8 cellular contexts compared by ENCODE assay signal in the genomic region with DNA sequence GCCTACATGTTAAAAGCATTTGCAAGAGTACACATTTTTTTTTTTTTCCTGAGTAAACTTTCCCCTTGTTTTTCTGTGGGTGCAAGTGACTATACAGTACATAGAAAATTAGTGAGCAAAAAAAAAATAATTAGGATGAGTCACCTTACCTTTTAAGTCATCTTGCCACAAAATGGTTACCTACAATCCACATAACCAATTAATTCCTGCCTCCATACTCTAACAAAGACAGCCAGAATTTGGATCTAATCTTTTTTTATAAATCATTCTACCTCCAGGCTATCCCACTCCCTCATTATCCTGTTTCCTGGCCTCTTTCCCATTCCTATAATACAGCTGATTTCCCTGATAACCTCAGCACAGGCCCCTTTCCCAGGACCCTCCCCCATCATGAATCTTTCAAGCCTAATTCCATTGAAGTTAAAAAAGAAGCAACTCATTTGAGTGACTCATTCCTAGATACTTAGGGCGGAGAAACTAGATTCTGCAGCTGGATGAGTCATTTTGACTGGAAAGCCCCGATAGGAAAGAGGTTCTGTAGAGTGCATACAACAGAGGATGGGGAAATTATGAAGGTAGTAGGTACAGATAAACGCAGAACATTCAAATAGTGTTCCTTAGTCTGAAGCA.
DNase-seq lines count a peak whose midpoint lies in the region; ATAC-seq and TF ChIP-seq lines count a peak whose summit lies in the region.

No MANE protein-coding gene starts in this region.

- H3K36me3 ChIP-seq in GM23338 (ENCODE audit: insufficient read depth) (peaks cover 11% of the 10 kb centered on the region; the same call in 1 of the 2 replicates), IMR-90 (ENCODE audit: control insufficient read depth, insufficient read depth, low read length) (peaks cover 7% of the 10 kb centered on the region)

- H2BK5ac ChIP-seq in IMR-90 (ENCODE audit: low read depth, low read length, poor library complexity, severe bottlenecking): peak overlapping the region; percentile 99

- H3K18ac ChIP-seq in IMR-90 (ENCODE audit: low read depth, low read length): peak overlapping the region; percentile 78; the same call in 1 of the 2 replicates

- H4K20me1 ChIP-seq in GM23338 (replicated peaks; ENCODE audit: insufficient read depth) (no peaks in the 10 kb centered on the region), IMR-90 (ENCODE audit: insufficient read depth, low read length) (no peaks in the 10 kb centered on the region)

- in situ Hi-C loops in IMR-90 (cut with MboI; ENCODE audit: low sequenced_read_pairs): loop anchor here (5.0 kb wide), 1 partner anchor 71 kb away; no protein-coding TSS in a partner anchor

- peaks cover 8 to 16% of the 10 kb centered on the region in 2 experiments for H3K79me1 ChIP-seq in IMR-90 (ENCODE audit: low read depth in 1 of 2, low read length in 2 of 2)

- no peak overlapping the region; the same call in 1 of the 2 replicates for H3K14ac ChIP-seq in IMR-90 (replicated peaks; ENCODE audit: low read depth, low read length)

- H2AFZ ChIP-seq in GM23338 (no peak overlapping the region), IMR-90 (replicated peaks; ENCODE audit: low read length, poor library complexity) (no peak overlapping the region)

- no peak overlapping the region for H2AK9ac ChIP-seq in IMR-90 (replicated peaks; ENCODE audit: low read depth, low read length, poor library complexity)

- no peaks in the 10 kb centered on the region for H3K79me2 ChIP-seq in GM23338 (replicated peaks; ENCODE audit: insufficient read depth)

- H2BK120ac ChIP-seq in IMR-90 (ENCODE audit: low read depth, low read length): peak overlapping the region; percentile 96

- DNase-seq in NCI-H2196 (lab: John Stamatoyannopoulos, UW; ENCODE audit: unreplicated experiment): peak; percentile 4
- no peak for DNase-seq in NCI-H2196 treated with DMSO at 0.1 percent for 48 hours (lab: John Stamatoyannopoulos, UW; ENCODE audit: unreplicated experiment)
- DNase-seq in GM23338 (ENCODE audit: low spot score): peak; percentile 55
- DNase-seq in IMR-90: peak; percentile 98
- DNase-seq in activated naive CD8-positive, alpha-beta T cell treated with anti-CD3 and anti-CD28 coated beads, Interleukin-2, amount 50 U/mL, for 16 hours (ENCODE audit: low read depth, low spot score): peak; percentile 1
- DNase-seq in left colon: no peak
- no peak for DNase-seq in GF-D8 (lab: John Stamatoyannopoulos, UW)
- DNase-seq in NK-92 treated with Interleukin-12 subunit alpha and Interleukin-12 subunit beta, amount 100 ng/mL, for 24 hours (lab: John Stamatoyannopoulos, UW): no peak

- peaks cover 18% of the 10 kb centered on the region for H3K4me1 ChIP-seq in GM23338 (ENCODE audit: insufficient read depth)
- H3K4me1 ChIP-seq in IMR-90 (ENCODE audit: control insufficient read depth, insufficient read depth, low read length): peaks cover 8% of the 10 kb centered on the region

- no peak for TF ChIP-seq POLR2A in IMR-90 (IDR thresholded peaks at IDR 0.05; ENCODE audit: low read depth, low read length)

- TF ChIP-seq RAD21 in IMR-90 (IDR thresholded peaks at IDR 0.05; ENCODE audit: low read length): no peak

- no TSS peak for BruUV-seq in IMR-90 (replicated peaks; lab: Mats Ljungman, UMichigan)

- H4K8ac ChIP-seq in IMR-90 (ENCODE audit: low read depth in 2 of 2, low read length in 2 of 2): peak overlapping the region in 1 of 2 experiments; percentile 70; a peak in 2 of 4 replicates

- peak overlapping the region; percentile 89 for H3K23ac ChIP-seq in IMR-90 (ENCODE audit: low read depth, low read length)

- TF ChIP-seq CTCF in GM23338 (conservative IDR thresholded peaks at IDR 0.05; ENCODE audit: low read depth in 2 of 2) (no peak), IMR-90 (conservative IDR thresholded peaks at IDR 0.05; ENCODE audit: low read depth, low read length) (no peak)

- no CpG with 5 or more reads among the region's 3 CpGs for WGBS in IMR-90 (ENCODE audit: extremely low coverage in 2 of 2, insufficient read length in 1 of 2), 2 experiments

- H3K4me2 ChIP-seq in GM23338: no peak overlapping the region
- H3K4me2 ChIP-seq in IMR-90 (ENCODE audit: low read depth, low read length): peak overlapping the region; percentile 78; the same call in 1 of the 2 replicates

- H3K9me2 ChIP-seq in GM23338 (ENCODE audit: insufficient read depth): no peaks in the 10 kb centered on the region

- peaks cover 8% of the 10 kb centered on the region for H3K27me3 Mint-ChIP-seq in GM23338 (ENCODE audit: insufficient read depth, low read depth, poor library complexity)

- peaks cover 6% of the 10 kb centered on the region for H3K9me1 ChIP-seq in IMR-90 (ENCODE audit: insufficient read depth, low read length)

- peak overlapping the region; percentile 28 for H3K27ac Mint-ChIP-seq in GM23338

- H3K27ac ChIP-seq in GM23338 (ENCODE audit: low read depth): no peak overlapping the region
- H3K27ac ChIP-seq in IMR-90 (ENCODE audit: insufficient read depth, low read length): peak overlapping the region; percentile 85

- H4K5ac ChIP-seq in IMR-90 (ENCODE audit: low read depth, low read length): peak overlapping the region; percentile 58; the same call in 1 of the 2 replicates

- H3K27me3 ChIP-seq in GM23338 (ENCODE audit: insufficient read depth): no peaks in the 10 kb centered on the region
- no peaks in the 10 kb centered on the region for H3K27me3 ChIP-seq in IMR-90 (ENCODE audit: control insufficient read depth, insufficient read depth, low read length)

- peaks cover 24% of the 10 kb centered on the region for H3K4me1 Mint-ChIP-seq in GM23338

- intact Hi-C loops in IMR-90 (cut with micrococcal nuclease): loop anchor here (2.0 to 10.0 kb wide), 2 partner anchors 129 to 633 kb away; no protein-coding TSS in a partner anchor
- intact Hi-C loops in left colon (cut with DNase I, micrococcal nuclease): no loop called here

- H3K9ac ChIP-seq in IMR-90 (ENCODE audit: low read depth, low read length): no peak overlapping the region

- dilution Hi-C loops in IMR-90 (cut with HindIII; ENCODE audit: low sequenced_read_pairs, unreplicated experiment): no loop called here

- no peak; the same call in 1 of the 3 replicates for ATAC-seq in GM23338
- peak; percentile 79 for ATAC-seq in IMR-90 (ENCODE audit: low read depth)
- peak; percentile 42 for ATAC-seq in left colon

- H2BK15ac ChIP-seq in IMR-90 (ENCODE audit: low read depth, low read length): 0 out of 3 replicates have a peak overlapping the region, but pooled peaks have one; percentile 40

- H3F3A ChIP-seq in GM23338 (replicated peaks; ENCODE audit: low read depth): 0 out of 2 replicates have a peak, but pooled peaks cover 3% of the 10 kb centered on the region

- H3K4me3 ChIP-seq in GM23338: no peak overlapping the region
- H3K4me3 ChIP-seq in IMR-90 (ENCODE audit: insufficient read depth, low read depth, low read length): no peak overlapping the region

- H3K36me3 Mint-ChIP-seq in GM23338 (ENCODE audit: low read depth): peaks cover 68% of the 10 kb centered on the region

- H3K4me3 Mint-ChIP-seq in GM23338: no peak overlapping the region

- peak overlapping the region; percentile 95; the same call in 1 of the 2 replicates for H2BK20ac ChIP-seq in IMR-90 (ENCODE audit: low read depth, low read length)

- peak overlapping the region; percentile 91 for H3K56ac ChIP-seq in IMR-90 (ENCODE audit: extremely low read depth, insufficient read depth, low read length)

- peak overlapping the region; percentile 94 for H3K4ac ChIP-seq in IMR-90 (ENCODE audit: low read depth, low read length)

- H2AK5ac ChIP-seq in IMR-90 (ENCODE audit: low read depth, low read length): no peak overlapping the region; the same call in 1 of the 2 replicates

- peaks cover 21% of the 10 kb centered on the region for H3K9me3 Mint-ChIP-seq in GM23338

- peak overlapping the region; percentile 81; the same call in 1 of the 2 replicates for H4K91ac ChIP-seq in IMR-90 (ENCODE audit: insufficient read depth, low read depth, low read length)

- CTCF ChIA-PET in IMR-90 (lab: Yijun Ruan, JAX): no interaction called here

- POLR2A ChIA-PET in IMR-90 (lab: Charles Lee; ENCODE audit: unreplicated experiment): no interaction called here

- H3K9me3 ChIP-seq in IMR-90 (ENCODE audit: control insufficient read depth, insufficient read depth, low read length): peaks cover 6% of the 10 kb centered on the region

TF ChIP-seq in GM23338, 12 proteins besides CTCF, POLR2A, EP300 and RAD21 (continues in another document):
- TF ChIP-seq JUNB (IDR thresholded peaks at IDR 0.05; ENCODE audit: unreplicated experiment): no peak

TF ChIP-seq in IMR-90, 13 proteins besides CTCF, POLR2A, EP300 and RAD21 (continues in another document):
- TF ChIP-seq RFX5 (IDR thresholded peaks at IDR 0.05; ENCODE audit: low read depth, low read length) (no peak), RCOR1 (IDR thresholded peaks at IDR 0.05; ENCODE audit: insufficient replicate concordance, low read length) (no peak), CEBPB (IDR thresholded peaks at IDR 0.05; ENCODE audit: low read depth, low read length) (peak; percentile 17; the same call in 1 of the 2 replicates), CHD1 (IDR thresholded peaks at IDR 0.05; ENCODE audit: low read depth, low read length) (no peak), MAZ (IDR thresholded peaks at IDR 0.05; ENCODE audit: borderline replicate concordance, low read depth, low read length) (no peak), MAFK (IDR thresholded peaks at IDR 0.05; ENCODE audit: low read depth, low read length) (no peak), SMC3 (IDR thresholded peaks at IDR 0.05; ENCODE audit: low read depth, low read length) (no peak), FOS (IDR thresholded peaks at IDR 0.05; ENCODE audit: low read depth, low read length) (peak; percentile 99), MXI1 (IDR thresholded peaks at IDR 0.05; ENCODE audit: borderline replicate concordance, low read depth, low read length) (no peak)
- TF ChIP-seq, protein P1, sequence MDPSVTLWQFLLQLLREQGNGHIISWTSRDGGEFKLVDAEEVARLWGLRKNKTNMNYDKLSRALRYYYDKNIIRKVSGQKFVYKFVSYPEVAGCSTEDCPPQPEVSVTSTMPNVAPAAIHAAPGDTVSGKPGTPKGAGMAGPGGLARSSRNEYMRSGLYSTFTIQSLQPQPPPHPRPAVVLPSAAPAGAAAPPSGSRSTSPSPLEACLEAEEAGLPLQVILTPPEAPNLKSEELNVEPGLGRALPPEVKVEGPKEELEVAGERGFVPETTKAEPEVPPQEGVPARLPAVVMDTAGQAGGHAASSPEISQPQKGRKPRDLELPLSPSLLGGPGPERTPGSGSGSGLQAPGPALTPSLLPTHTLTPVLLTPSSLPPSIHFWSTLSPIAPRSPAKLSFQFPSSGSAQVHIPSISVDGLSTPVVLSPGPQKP (IDR thresholded peaks at IDR 0.05; ENCODE audit: borderline replicate concordance, low read depth, low read length): no peak
- TF ChIP-seq, protein P2, sequence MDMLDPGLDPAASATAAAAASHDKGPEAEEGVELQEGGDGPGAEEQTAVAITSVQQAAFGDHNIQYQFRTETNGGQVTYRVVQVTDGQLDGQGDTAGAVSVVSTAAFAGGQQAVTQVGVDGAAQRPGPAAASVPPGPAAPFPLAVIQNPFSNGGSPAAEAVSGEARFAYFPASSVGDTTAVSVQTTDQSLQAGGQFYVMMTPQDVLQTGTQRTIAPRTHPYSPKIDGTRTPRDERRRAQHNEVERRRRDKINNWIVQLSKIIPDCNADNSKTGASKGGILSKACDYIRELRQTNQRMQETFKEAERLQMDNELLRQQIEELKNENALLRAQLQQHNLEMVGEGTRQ (IDR thresholded peaks at IDR 0.05; ENCODE audit: low read depth, low read length): no peak

Comparison
In these comparisons a context has a peak if more than half of its experiments do, and no peak if none do; other contexts are left out.
1. DNase-seq: peak in NCI-H2196 (single experiment), GM23338 (single experiment), IMR-90 (single experiment) and activated naive CD8-positive, alpha-beta T cell treated with anti-CD3 and anti-CD28 coated beads, Interleukin-2, amount 50 U/mL, for 16 hours (single experiment); none in NCI-H2196 treated with DMSO at 0.1 percent for 48 hours (single experiment), left colon (0 of 2), GF-D8 (single experiment) and NK-92 treated with Interleukin-12 subunit alpha and Interleukin-12 subunit beta, amount 100 ng/mL, for 24 hours (single experiment).